Comparison of ENCODE assay signal across 9 cellular contexts in the genomic region with DNA sequence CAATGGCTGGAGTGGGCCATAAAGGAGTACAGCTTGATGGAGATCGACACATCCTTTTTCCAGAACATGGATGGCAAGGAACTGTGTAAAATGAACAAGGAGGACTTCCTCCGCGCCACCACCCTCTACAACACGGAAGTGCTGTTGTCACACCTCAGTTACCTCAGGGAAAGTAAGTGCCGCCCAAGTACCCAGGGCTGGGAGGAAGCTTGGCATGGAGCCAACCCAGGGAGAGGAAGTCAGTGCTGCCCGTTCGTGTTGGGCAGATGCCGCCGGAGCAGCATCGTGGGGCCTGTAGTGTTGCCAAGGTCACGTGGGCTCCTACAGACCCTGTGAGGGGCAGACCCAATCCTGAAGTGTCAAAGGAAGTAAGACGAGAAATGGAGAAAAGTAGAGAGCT.
A peak's percentile ranks its signal among the peaks of the same experiment; 100 is the strongest.
DNase-seq lines count a peak whose midpoint lies in the region; ATAC-seq and TF ChIP-seq lines count a peak whose summit lies in the region.
"Had no signal": no experiment of that assay in that cellular context is flagged by ENCODE, and none has a peak within 500 bp of the region (broad histone marks: within the 10 kb centered on the region; RNA-seq: fewer than 3 reads in every experiment).

No MANE protein-coding gene starts in this region.

- H3K36me3 ChIP-seq in BE2C: no peaks in the 10 kb centered on the region
- H3K36me3 ChIP-seq: thoracic aorta had no signal

- no peaks in the 10 kb centered on the region for H3K27me3 Mint-ChIP-seq in naive thymus-derived CD8-positive, alpha-beta T cell
- no peaks in the 10 kb centered on the region for H3K27me3 Mint-ChIP-seq in chondrocyte (ENCODE audit: low read depth)

- H3K4me3 Mint-ChIP-seq in naive thymus-derived CD8-positive, alpha-beta T cell: peak overlapping the region in 9 of 10 donors; percentile 37 to 81 (median 61)
- H3K4me3 Mint-ChIP-seq in chondrocyte (ENCODE audit: unreplicated experiment): no peak overlapping the region

- ATAC-seq in naive thymus-derived CD8-positive, alpha-beta T cell: peak; percentile 74 to 76

- no peaks in the 10 kb centered on the region for H3K9me3 Mint-ChIP-seq in naive thymus-derived CD8-positive, alpha-beta T cell
- H3K9me3 Mint-ChIP-seq in chondrocyte (ENCODE audit: low read depth): no peaks in the 10 kb centered on the region

- DNase-seq in BE2C (peak; percentile 63), NCI-H345 treated with DMSO at 0.1 percent for 48 hours (lab: John Stamatoyannopoulos, UW; ENCODE audit: unreplicated experiment) (peak; percentile 53), SIG-M5 treated with dmso at 0.1 percent for 504 hours (lab: John Stamatoyannopoulos, UW; ENCODE audit: unreplicated experiment) (no peak), epidermal melanocyte (ENCODE audit: insufficient read length, low spot score) (no peak), cerebellar nuclear complex (lab: John Stamatoyannopoulos, UW) (no peak), chondrocyte (ENCODE audit: low spot score) (no peak)
- peak; percentile 76 for DNase-seq in activated effector memory CD4-positive, alpha-beta T cell treated with anti-CD3 and anti-CD28 coated beads, Interleukin-2, amount 50 U/mL, for 16 hours
- peak; percentile 18 to 81 (median 52) for DNase-seq in naive thymus-derived CD8-positive, alpha-beta T cell

- H3K36me3 Mint-ChIP-seq in naive thymus-derived CD8-positive, alpha-beta T cell: peaks cover 8 to 96% (median 18%) of the 10 kb centered on the region in 3 donors
- peaks cover 27% of the 10 kb centered on the region for H3K36me3 Mint-ChIP-seq in chondrocyte (ENCODE audit: low read depth)

- peak overlapping the region; percentile 86 to 95 (median 89) for H3K27ac Mint-ChIP-seq in naive thymus-derived CD8-positive, alpha-beta T cell
- H3K27ac Mint-ChIP-seq in chondrocyte (ENCODE audit: unreplicated experiment): no peak overlapping the region

- H3K4me3 ChIP-seq in BE2C (ENCODE audit: low read depth, low read length): no peak overlapping the region
- H3K4me3 ChIP-seq: thoracic aorta had no signal

- no peak for TF ChIP-seq CTCF in BE2C (IDR thresholded peaks at IDR 0.05; ENCODE audit: low read depth, low read length)
- TF ChIP-seq CTCF in chondrocyte (IDR thresholded peaks at IDR 0.05): no peak

- no peaks in the 10 kb centered on the region for H3K9me3 ChIP-seq in BE2C
- H3K9me3 ChIP-seq: thoracic aorta had no signal

- H3K27me3 ChIP-seq in BE2C: no peaks in the 10 kb centered on the region

- peaks cover 39 to 79% (median 68%) of the 10 kb centered on the region in 4 donors for H3K4me1 Mint-ChIP-seq in naive thymus-derived CD8-positive, alpha-beta T cell
- peaks cover 21% of the 10 kb centered on the region for H3K4me1 Mint-ChIP-seq in chondrocyte (ENCODE audit: low read depth)

- peaks cover 3% of the 10 kb centered on the region; the same call in 1 of the 2 replicates for H3K4me1 ChIP-seq in BE2C

- POLR2A ChIA-PET in naive thymus-derived CD8-positive, alpha-beta T cell (lab: Charles Lee): no interaction called here

Comparison
In these comparisons a context has a peak if more than half of its experiments do, and no peak if none do; other contexts are left out.
1. DNase-seq: peak in BE2C (single experiment), NCI-H345 treated with DMSO at 0.1 percent for 48 hours (single experiment), activated effector memory CD4-positive, alpha-beta T cell treated with anti-CD3 and anti-CD28 coated beads, Interleukin-2, amount 50 U/mL, for 16 hours (single experiment) and naive thymus-derived CD8-positive, alpha-beta T cell (10 of 10); none in SIG-M5 treated with dmso at 0.1 percent for 504 hours (single experiment), epidermal melanocyte (single experiment), cerebellar nuclear complex (0 of 2) and chondrocyte (single experiment).